ENCODE assay signal across 22 cellular contexts in genomic region chr15:55334371-55334770, GRCh38. TPM values are rescaled to one million over a fixed set of nuclear protein-coding genes. Genes with fewer than 3 reads are reported as not detected.
DNase-seq lines count a peak whose midpoint lies in the region; ATAC-seq and TF ChIP-seq lines count a peak whose summit lies in the region.
"Had no signal": no experiment of that assay in that cellular context is flagged by ENCODE, and none has a peak within 500 bp of the region (broad histone marks: within the 10 kb centered on the region; RNA-seq: fewer than 3 reads in every experiment).

No MANE protein-coding gene starts in this region.

- no peak overlapping the region for H2AFZ ChIP-seq in IMR-90 (replicated peaks; ENCODE audit: low read length, poor library complexity)
- H2AFZ ChIP-seq: GM23338 had no signal

- DNase-seq in AG08396 (ENCODE audit: low spot score) (peak; percentile 43), IMR-90 (peak; percentile 90), epithelial cell of prostate (ENCODE audit: low read depth, low spot score) (no peak), hepatic stellate cell (ENCODE audit: low spot score) (peak; percentile 25), upper lobe of left lung (no peak), GM10248 (ENCODE audit: extremely low spot score) (no peak)
- DNase-seq in NK-92 treated with Interleukin-12 subunit alpha and Interleukin-12 subunit beta, amount 100 ng/mL, for 24 hours (lab: John Stamatoyannopoulos, UW): no peak
- DNase-seq: 8988T; BE2C; C1 segment of cervical spinal cord; CD4-positive, CD25-positive, alpha-beta regulatory T cell; CD8-positive, alpha-beta memory T cell; DMS153; DMS79; GF-D8; HFFc6; KBM-7 had no signal

- dilution Hi-C loops in IMR-90 (cut with HindIII; ENCODE audit: low sequenced_read_pairs, unreplicated experiment): no loop called here

- H3K9me3 ChIP-seq in IMR-90 (ENCODE audit: control insufficient read depth, insufficient read depth, low read length): no peaks in the 10 kb centered on the region
- no peaks in the 10 kb centered on the region for H3K9me3 ChIP-seq in upper lobe of left lung
- H3K9me3 ChIP-seq: BE2C had no signal

- TF ChIP-seq CTCF in IMR-90 (conservative IDR thresholded peaks at IDR 0.05; ENCODE audit: low read depth, low read length) (no peak), upper lobe of left lung (IDR thresholded peaks at IDR 0.05) (no peak), GM10248 (IDR thresholded peaks at IDR 0.05; ENCODE audit: control extremely low read depth, extremely low read depth, low read depth, missing control alignments) (no peak)

- intact Hi-C loops in IMR-90 (cut with micrococcal nuclease): no loop called here

- H2BK5ac ChIP-seq in IMR-90 (ENCODE audit: low read depth, low read length, poor library complexity, severe bottlenecking): peak overlapping the region; percentile 57

- H3K36me3 ChIP-seq in IMR-90 (ENCODE audit: control insufficient read depth, insufficient read depth, low read length) (peaks cover 15% of the 10 kb centered on the region), upper lobe of left lung (peaks cover 0 to 80% (median 6%) of the 10 kb centered on the region in 4 donors)
- H3K36me3 ChIP-seq: BE2C had no signal

- CTCF ChIA-PET in IMR-90 (lab: Yijun Ruan, JAX): no interaction called here
- CTCF ChIA-PET in GM10248 (lab: Yijun Ruan, JAX): interaction anchor here (1.4 to 2.2 kb wide), 2 partner anchors 10 to 30 kb away, joined by 6 to 8 read pairs; no protein-coding TSS in a partner anchor

- WGBS in IMR-90 (ENCODE audit: extremely low coverage in 2 of 2, insufficient read length in 1 of 2), 2 experiments: no CpG with 5 or more reads among the region's 5 CpGs
- WGBS in upper lobe of left lung, 2 donors: 91 to 92% methylated on average over 5 of the region's 5 CpGs

- no peak overlapping the region for H3K27ac ChIP-seq in IMR-90 (ENCODE audit: insufficient read depth, low read length)
- H3K27ac ChIP-seq in epithelial cell of prostate: peak overlapping the region; percentile 31
- H3K27ac ChIP-seq in upper lobe of left lung: no peak overlapping the region
- H3K27ac ChIP-seq: HL-60 had no signal

- in situ Hi-C loops in IMR-90 (cut with MboI; ENCODE audit: low sequenced_read_pairs): no loop called here

- H3K9me1 ChIP-seq in IMR-90 (ENCODE audit: insufficient read depth, low read length): no peaks in the 10 kb centered on the region

- H3K4me3 ChIP-seq in IMR-90 (ENCODE audit: insufficient read depth, low read depth, low read length) (no peak overlapping the region), upper lobe of left lung (no peak overlapping the region)
- H3K4me3 ChIP-seq: GM12878, GM23338 had no signal

- TF ChIP-seq EP300 in upper lobe of left lung (IDR thresholded peaks at IDR 0.05): no peak

- H3K27me3 ChIP-seq in IMR-90 (ENCODE audit: control insufficient read depth, insufficient read depth, low read length): no peaks in the 10 kb centered on the region
- H3K27me3 ChIP-seq in upper lobe of left lung: no peaks in the 10 kb centered on the region
- H3K27me3 ChIP-seq: BE2C had no signal

- H3K4ac ChIP-seq in IMR-90 (ENCODE audit: low read depth, low read length): no peak overlapping the region

- BruUV-seq in IMR-90 (replicated peaks; lab: Mats Ljungman, UMichigan): no TSS peak

- TF ChIP-seq POLR2A in IMR-90 (IDR thresholded peaks at IDR 0.05; ENCODE audit: low read depth, low read length) (no peak), upper lobe of left lung (IDR thresholded peaks at IDR 0.05) (no peak)

- no peak overlapping the region for H3K14ac ChIP-seq in IMR-90 (replicated peaks; ENCODE audit: low read depth, low read length)

- no peaks in the 10 kb centered on the region; a peak in 1 of 4 replicates for H3K79me1 ChIP-seq in IMR-90 (ENCODE audit: low read depth in 1 of 2, low read length in 2 of 2)

- no peak overlapping the region for H3K9ac ChIP-seq in IMR-90 (ENCODE audit: low read depth, low read length)

- no peak for TF ChIP-seq RAD21 in IMR-90 (IDR thresholded peaks at IDR 0.05; ENCODE audit: low read length)

- no peak overlapping the region for H3K18ac ChIP-seq in IMR-90 (ENCODE audit: low read depth, low read length)

- H2BK15ac ChIP-seq in IMR-90 (ENCODE audit: low read depth, low read length): no peak overlapping the region

- H3K56ac ChIP-seq in IMR-90 (ENCODE audit: extremely low read depth, insufficient read depth, low read length): no peak overlapping the region

- H3K4me2 ChIP-seq in IMR-90 (ENCODE audit: low read depth, low read length): no peak overlapping the region
- H3K4me2 ChIP-seq: GM23338 had no signal

- no peak overlapping the region for H4K8ac ChIP-seq in IMR-90 (ENCODE audit: low read depth in 2 of 2, low read length in 2 of 2)

- no peak overlapping the region for H2AK9ac ChIP-seq in IMR-90 (replicated peaks; ENCODE audit: low read depth, low read length, poor library complexity)

- no peak overlapping the region for H3K23ac ChIP-seq in IMR-90 (ENCODE audit: low read depth, low read length)

- H3K4me1 ChIP-seq in IMR-90 (ENCODE audit: control insufficient read depth, insufficient read depth, low read length) (no peaks in the 10 kb centered on the region; the same call in 1 of the 2 replicates), upper lobe of left lung (no peaks in the 10 kb centered on the region)

- no peaks in the 10 kb centered on the region for H4K20me1 ChIP-seq in IMR-90 (ENCODE audit: insufficient read depth, low read length)

- no peak overlapping the region for H4K5ac ChIP-seq in IMR-90 (ENCODE audit: low read depth, low read length)

- no peak overlapping the region for H2AK5ac ChIP-seq in IMR-90 (ENCODE audit: low read depth, low read length)

- POLR2A ChIA-PET in IMR-90 (lab: Charles Lee; ENCODE audit: unreplicated experiment) (interaction anchor here (0.5 kb wide), 1 partner anchor 16 kb away, joined by 3 read pairs; the partner anchor contains the start of genes PIGB and PIGBOS1), GM10248 (lab: Yijun Ruan, JAX) (no interaction called here)

- peak; percentile 93 for ATAC-seq in IMR-90 (ENCODE audit: low read depth)
- no peak for ATAC-seq in upper lobe of left lung (ENCODE audit: low FRiP score in 2 of 2)
- ATAC-seq in GM19035 (IDR thresholded peaks at IDR 0.05; ENCODE audit: unreplicated experiment): no peak
- ATAC-seq: GM12878, GM23338, HCT116 had no signal

- no peak overlapping the region for H2BK20ac ChIP-seq in IMR-90 (ENCODE audit: low read depth, low read length)

- H4K91ac ChIP-seq in IMR-90 (ENCODE audit: insufficient read depth, low read depth, low read length): no peak overlapping the region

- no peak overlapping the region for H2BK120ac ChIP-seq in IMR-90 (ENCODE audit: low read depth, low read length)

TF ChIP-seq in IMR-90, 13 proteins besides CTCF, POLR2A, EP300 and RAD21:
- TF ChIP-seq FOS (IDR thresholded peaks at IDR 0.05; ENCODE audit: low read depth, low read length) (peak; percentile 56), RCOR1 (IDR thresholded peaks at IDR 0.05; ENCODE audit: insufficient replicate concordance, low read length) (no peak), MXI1 (IDR thresholded peaks at IDR 0.05; ENCODE audit: borderline replicate concordance, low read depth, low read length) (no peak)
TF ChIP-seq in IMR-90: peak in this region for 1.

RNA-seq across cellular contexts. Expression of gene PIGB, which starts 15.3 kb away (rescaled TPM):
- total RNA-seq in IMR-90 (2012; rRNA removed) (11.8 and 17.5 TPM in 2 replicates), upper lobe of left lung (10 to 100 TPM in 3 of 6 donors, 1 to 10 TPM in 3; 3.0 to 14.7 (median 9.3) TPM)
- polyA plus RNA-seq in IMR-90 (2012; rRNA removed): 8.0 and 9.2 TPM in 2 replicates
- 2.2 and 2.9 TPM in 2 replicates for polyA plus RNA-seq in IMR-90 (2012; cell fraction: cytosol; rRNA removed)
- polyA plus RNA-seq in IMR-90 (2012; cell fraction: nucleus; rRNA removed; ENCODE audit: low replicate concordance): 2.9 and 29.2 TPM in 2 replicates

RNA-seq across cellular contexts. Expression of gene PIGBOS1, which starts 15.4 kb away (rescaled TPM):
- total RNA-seq in IMR-90 (2012; rRNA removed): 11.7 and 12.7 TPM in 2 replicates
- polyA plus RNA-seq in IMR-90 (2012; rRNA removed): 11.7 and 12.1 TPM in 2 replicates
- polyA plus RNA-seq in IMR-90 (2012; cell fraction: cytosol; rRNA removed): 16.6 and 26.3 TPM in 2 replicates
- polyA plus RNA-seq in IMR-90 (2012; cell fraction: nucleus; rRNA removed; ENCODE audit: low replicate concordance): 2.0 and 5.7 TPM in 2 replicates
- 10 to 100 TPM in 3 of 6 donors, 1 to 10 TPM in 3; 3.1 to 16.9 (median 10.1) TPM for total RNA-seq in upper lobe of left lung

RNA-seq across cellular contexts. Expression of gene RAB27A, which starts 44.8 kb away (rescaled TPM):
- total RNA-seq in IMR-90 (2012; rRNA removed) (4.8 and 8.6 TPM in 2 replicates), upper lobe of left lung (10 to 100 TPM; 24.1 to 97.8 (median 62.5) TPM)
- 12.1 and 13.7 TPM in 2 replicates for polyA plus RNA-seq in IMR-90 (2012; rRNA removed)
- 2.6 and 9.4 TPM in 2 replicates for polyA plus RNA-seq in IMR-90 (2012; cell fraction: cytosol; rRNA removed)
- 1.7 and 10.6 TPM in 2 replicates for polyA plus RNA-seq in IMR-90 (2012; cell fraction: nucleus; rRNA removed; ENCODE audit: low replicate concordance)

Comparison
In these comparisons a context has a peak if more than half of its experiments do, and no peak if none do; other contexts are left out.
1. DNase-seq: peak in AG08396 (single experiment), IMR-90 (single experiment) and hepatic stellate cell (single experiment); none in epithelial cell of prostate (single experiment), upper lobe of left lung (0 of 2), NK-92 treated with Interleukin-12 subunit alpha and Interleukin-12 subunit beta, amount 100 ng/mL, for 24 hours (single experiment) and GM10248 (single experiment).